12 cellular contexts compared by ENCODE assay signal in the genomic region with DNA sequence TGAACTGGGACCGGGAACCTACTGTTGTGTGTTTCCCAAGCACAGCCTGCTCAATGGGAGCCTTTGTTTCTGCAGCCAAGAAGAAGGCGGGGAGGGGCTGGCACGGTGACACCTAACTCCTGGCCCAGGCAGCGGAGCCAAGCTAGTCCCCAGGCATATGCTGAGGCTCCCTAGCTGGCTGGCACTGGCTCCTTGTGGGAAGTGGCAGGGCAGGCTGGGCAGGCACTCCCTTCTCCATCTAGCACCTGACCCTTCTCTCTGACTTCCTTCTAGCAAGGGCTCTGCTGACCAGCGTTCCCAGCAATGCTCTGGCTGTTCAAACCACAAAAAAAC.
DNase-seq lines count a peak whose midpoint lies in the region; TF ChIP-seq lines count a peak whose summit lies in the region.
"Had no signal": no experiment of that assay in that cellular context is flagged by ENCODE, and none has a peak within 500 bp of the region (broad histone marks: within the 10 kb centered on the region; RNA-seq: fewer than 3 reads in every experiment).

No MANE protein-coding gene starts in this region.

- H3K4me3 ChIP-seq in WERI-Rb-1 (ENCODE audit: low read depth, low read length) = no peak overlapping the region

- no peak for TF ChIP-seq CTCF in CD14-positive monocyte (IDR thresholded peaks at IDR 0.05)
- TF ChIP-seq CTCF in WERI-Rb-1 (IDR thresholded peaks at IDR 0.05; ENCODE audit: low read depth, low read length) = no peak

- H3K9me3 Mint-ChIP-seq in CD14-positive monocyte = peaks cover 0 to 4% (median 0%) of the 10 kb centered on the region in 7 donors
- H3K9me3 Mint-ChIP-seq: natural killer cell treated with Interleukin-12 subunit alpha and Interleukin-12 subunit beta and Interleukin-15 and Interleukin-18, amount 100 ng/mL, for 72 hours had no signal

- DNase-seq in HuH-7.5 (ENCODE audit: low spot score) (peak; percentile 11), amygdala (lab: John Stamatoyannopoulos, UW) (peak in 54 of 56 donors; percentile 15 to 90 (median 75)), inferior parietal cortex (ENCODE audit: extremely low spot score) (peak; percentile 54), substantia nigra (lab: John Stamatoyannopoulos, UW) (peak; percentile 14 to 94 (median 81)), NCI-H1417 treated with DMSO at 0.1 percent for 48 hours (lab: John Stamatoyannopoulos, UW) (no peak), GM03348 (ENCODE audit: low spot score) (no peak), CD14-positive monocyte (ENCODE audit: low spot score) (no peak), WERI-Rb-1 (no peak)
- DNase-seq: activated CD4-positive, alpha-beta T cell treated with anti-CD3 and anti-CD28 coated beads, Interleukin-2, amount 50 U/mL, for 4 hours; MV-4-11 had no signal

- H3K4me1 Mint-ChIP-seq in CD14-positive monocyte = no peaks in the 10 kb centered on the region
- H3K4me1 Mint-ChIP-seq: stimulated activated effector memory CD8-positive, alpha-beta T cell treated with anti-CD3 and anti-CD28 coated beads, Interleukin-12 subunit alpha, Interleukin-12 subunit beta, amount 100 ng/mL, for 72 hours had no signal

- peaks cover 5 to 15% (median 6%) of the 10 kb centered on the region in 3 donors for H3K27me3 Mint-ChIP-seq in CD14-positive monocyte (ENCODE audit: low read depth in 3 of 3)

- H3K27me3 ChIP-seq in WERI-Rb-1 (ENCODE audit: insufficient read depth, low read depth, severe bottlenecking) = no peaks in the 10 kb centered on the region

- intact Hi-C loops in CD14-positive monocyte (cut with micrococcal nuclease) = no loop called here

- no peak overlapping the region for H3K27ac Mint-ChIP-seq in CD14-positive monocyte
- H3K27ac Mint-ChIP-seq: natural killer cell treated with Interleukin-12 subunit alpha and Interleukin-12 subunit beta and Interleukin-15 and Interleukin-18, amount 100 ng/mL, for 72 hours; stimulated activated effector memory CD8-positive, alpha-beta T cell treated with anti-CD3 and anti-CD28 coated beads, Interleukin-12 subunit alpha, Interleukin-12 subunit beta, amount 100 ng/mL, for 72 hours had no signal

- no peaks in the 10 kb centered on the region for H3K9me3 ChIP-seq in WERI-Rb-1 (ENCODE audit: severe bottlenecking)

- H3K4me3 Mint-ChIP-seq in CD14-positive monocyte = no peak overlapping the region
- H3K4me3 Mint-ChIP-seq: natural killer cell treated with Interleukin-12 subunit alpha and Interleukin-12 subunit beta and Interleukin-15 and Interleukin-18, amount 100 ng/mL, for 72 hours; stimulated activated effector memory CD8-positive, alpha-beta T cell treated with anti-CD3 and anti-CD28 coated beads, Interleukin-12 subunit alpha, Interleukin-12 subunit beta, amount 100 ng/mL, for 72 hours had no signal

- no peaks in the 10 kb centered on the region for H3K36me3 ChIP-seq in WERI-Rb-1

- no peaks in the 10 kb centered on the region for H3K36me3 Mint-ChIP-seq in CD14-positive monocyte
- H3K36me3 Mint-ChIP-seq: stimulated activated effector memory CD8-positive, alpha-beta T cell treated with anti-CD3 and anti-CD28 coated beads, Interleukin-12 subunit alpha, Interleukin-12 subunit beta, amount 100 ng/mL, for 72 hours had no signal

- peak overlapping the region; percentile 52 for H3K27ac ChIP-seq in substantia nigra (ENCODE audit: low read depth, low read length, poor library complexity, severe bottlenecking)
- no peak overlapping the region for H3K27ac ChIP-seq in WERI-Rb-1

Comparison
In these comparisons a context has a peak if more than half of its experiments do, and no peak if none do; other contexts are left out.
1. DNase-seq: peak in HuH-7.5 (single experiment), amygdala (54 of 56), inferior parietal cortex (single experiment) and substantia nigra (49 of 49); none in NCI-H1417 treated with DMSO at 0.1 percent for 48 hours (single experiment), GM03348 (single experiment), CD14-positive monocyte (single experiment) and WERI-Rb-1 (single experiment).